14 cellular contexts compared by ENCODE assay signal in the genomic region with DNA sequence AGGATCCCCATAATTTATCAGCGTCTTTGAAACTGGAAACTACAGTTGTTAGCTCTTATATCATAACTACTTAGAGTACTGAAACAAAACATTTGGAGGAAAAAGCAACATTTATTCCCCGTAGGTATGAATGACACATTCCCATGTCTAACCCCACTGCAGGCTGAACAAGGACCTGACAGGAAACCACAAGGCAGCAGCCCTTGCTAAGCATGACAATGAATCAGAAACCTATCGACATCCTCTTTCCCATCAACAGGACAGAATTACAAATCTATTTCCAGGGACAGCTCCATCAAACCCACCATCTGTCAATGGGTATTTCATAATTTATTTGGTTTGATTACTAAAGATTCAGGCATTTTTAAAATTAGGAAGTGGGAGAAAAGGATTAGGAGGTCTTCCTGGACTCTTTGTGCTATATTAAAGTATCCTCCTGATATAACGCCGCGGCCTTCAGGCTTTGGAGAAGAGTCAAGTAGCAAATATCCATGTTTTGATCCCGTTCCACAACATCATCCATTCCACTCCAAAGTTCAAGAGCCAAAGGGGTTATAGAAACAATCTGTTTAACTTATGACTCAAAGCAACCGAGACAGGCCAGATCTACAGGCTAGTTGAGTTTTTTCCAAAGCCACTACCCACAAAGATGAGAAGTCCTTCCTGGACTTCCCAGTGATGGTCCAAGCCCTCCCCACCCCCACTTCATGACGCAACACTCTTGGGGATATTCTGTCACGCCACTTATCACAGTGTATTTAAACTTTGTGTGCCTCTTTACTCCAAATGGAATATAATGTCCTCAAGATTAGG. TPM values are rescaled to one million over a fixed set of nuclear protein-coding genes. Genes with fewer than 3 reads are reported as not detected.
A peak's percentile ranks its signal among the peaks of the same experiment; 100 is the strongest.
DNase-seq lines count a peak whose midpoint lies in the region; ATAC-seq and TF ChIP-seq lines count a peak whose summit lies in the region.
"Had no signal": no experiment of that assay in that cellular context is flagged by ENCODE, and none has a peak within 500 bp of the region (broad histone marks: within the 10 kb centered on the region; RNA-seq: fewer than 3 reads in every experiment).

No MANE protein-coding gene starts in this region.

- peaks cover 9% of the 10 kb centered on the region for H3K27me3 Mint-ChIP-seq in activated CD4-positive, alpha-beta memory T cell treated with anti-CD3 and anti-CD28 coated beads, Interleukin-2, amount 10 ng/mL, durations not matched to agents 7 days and 5 days

- ATAC-seq in lower lobe of right lung = peak; percentile 35 to 45
- no peak for ATAC-seq in GM18873 (IDR thresholded peaks at IDR 0.05; ENCODE audit: low FRiP score, unreplicated experiment)
- ATAC-seq in HG03196 (IDR thresholded peaks at IDR 0.05; ENCODE audit: unreplicated experiment) = no peak

- TF ChIP-seq CTCF in AG09309 (IDR thresholded peaks at IDR 0.05; ENCODE audit: control insufficient read depth, insufficient read depth, low read depth, low read length, missing control alignments) (no peak), brain microvascular endothelial cell (IDR thresholded peaks at IDR 0.05; ENCODE audit: low read depth, low read length, missing control alignments) (no peak), lower lobe of right lung (IDR thresholded peaks at IDR 0.05) (no peak)

- intact Hi-C loops in lower lobe of right lung (cut with DNase I) = no loop called here

- no peaks in the 10 kb centered on the region for H3K9me3 ChIP-seq in lower lobe of right lung
- H3K9me3 ChIP-seq: testis had no signal

- no peaks in the 10 kb centered on the region for H3K36me3 Mint-ChIP-seq in activated CD4-positive, alpha-beta memory T cell treated with anti-CD3 and anti-CD28 coated beads, Interleukin-2, amount 10 ng/mL, durations not matched to agents 7 days and 5 days (ENCODE audit: low read depth)

- H3K27ac ChIP-seq in brain microvascular endothelial cell (peak overlapping the region; percentile 92), lower lobe of right lung (no peak overlapping the region)
- H3K27ac ChIP-seq: testis had no signal

- in situ Hi-C loops in brain microvascular endothelial cell (cut with HindIII; ENCODE audit: low pct_ligation_motif_present, low sequenced_read_pairs) = no loop called here

- H3K4me3 ChIP-seq in AG09309 (ENCODE audit: control insufficient read depth, low read depth, low read length) = no peak overlapping the region
- no peak overlapping the region for H3K4me3 ChIP-seq in brain microvascular endothelial cell (ENCODE audit: low read depth, low read length)
- H3K4me3 ChIP-seq in lower lobe of right lung = no peak overlapping the region
- H3K4me3 ChIP-seq: testis had no signal

- H3K4me1 Mint-ChIP-seq in activated CD4-positive, alpha-beta memory T cell treated with anti-CD3 and anti-CD28 coated beads, Interleukin-2, amount 10 ng/mL, durations not matched to agents 7 days and 5 days = peaks cover 9% of the 10 kb centered on the region
- H3K4me1 Mint-ChIP-seq: endodermal cell had no signal

- H3K27me3 ChIP-seq in brain microvascular endothelial cell (replicated peaks) (no peaks in the 10 kb centered on the region), lower lobe of right lung (ENCODE audit: low read depth) (no peaks in the 10 kb centered on the region)
- H3K27me3 ChIP-seq: testis had no signal

- H3K36me3 ChIP-seq in brain microvascular endothelial cell (replicated peaks) (no peaks in the 10 kb centered on the region), lower lobe of right lung (no peaks in the 10 kb centered on the region)

- POLR2A ChIA-PET in activated CD4-positive, alpha-beta memory T cell treated with anti-CD3 and anti-CD28 coated beads, Interleukin-2, amount 10 ng/mL, durations not matched to agents 7 days and 5 days (lab: Charles Lee) = no interaction called here

- H3K27ac Mint-ChIP-seq in activated CD4-positive, alpha-beta memory T cell treated with anti-CD3 and anti-CD28 coated beads, Interleukin-2, amount 10 ng/mL, durations not matched to agents 7 days and 5 days = no peak overlapping the region
- H3K27ac Mint-ChIP-seq: activated T-cell treated with anti-CD3 and anti-CD28 coated beads, Interleukin-2, amount 50 U/mL, for 24 hours; endodermal cell had no signal

- CTCF ChIA-PET in activated CD4-positive, alpha-beta memory T cell treated with anti-CD3 and anti-CD28 coated beads, Interleukin-2, amount 10 ng/mL, durations not matched to agents 7 days and 5 days (lab: Charles Lee) = no interaction called here

- DNase-seq in AG09309 (ENCODE audit: low read depth) (peak; percentile 71), HS-5 (ENCODE audit: low read depth) (peak; percentile 52), brain microvascular endothelial cell (peak; percentile 96), lower lobe of right lung (no peak)
- no peak for DNase-seq in activated CD4-positive, alpha-beta memory T cell treated with anti-CD3 and anti-CD28 coated beads, Interleukin-2, amount 10 ng/mL, durations not matched to agents 7 days and 5 days
- DNase-seq in stimulated activated naive CD4-positive, alpha-beta T cell (lab: John Stamatoyannopoulos, UW) = no peak
- DNase-seq: activated T-cell treated with anti-CD3 and anti-CD28 coated beads, Interleukin-2, amount 50 U/mL, for 24 hours; endodermal cell; NCI-H2227 treated with DMSO at 0.1 percent for 48 hours; testis had no signal

- H3K4me1 ChIP-seq in lower lobe of right lung = no peaks in the 10 kb centered on the region
- H3K4me1 ChIP-seq: testis had no signal

- no peak overlapping the region for H3K4me3 Mint-ChIP-seq in activated CD4-positive, alpha-beta memory T cell treated with anti-CD3 and anti-CD28 coated beads, Interleukin-2, amount 10 ng/mL, durations not matched to agents 7 days and 5 days
- H3K4me3 Mint-ChIP-seq: activated T-cell treated with anti-CD3 and anti-CD28 coated beads, Interleukin-2, amount 50 U/mL, for 24 hours; endodermal cell had no signal

- H3K9me3 Mint-ChIP-seq in activated CD4-positive, alpha-beta memory T cell treated with anti-CD3 and anti-CD28 coated beads, Interleukin-2, amount 10 ng/mL, durations not matched to agents 7 days and 5 days = no peaks in the 10 kb centered on the region
- H3K9me3 Mint-ChIP-seq: activated T-cell treated with anti-CD3 and anti-CD28 coated beads, Interleukin-2, amount 50 U/mL, for 24 hours; endodermal cell had no signal

RNA-seq across cellular contexts. Expression of gene FAM216B, which starts 51.2 kb away (rescaled TPM):
- total RNA-seq in lower lobe of right lung = 17.0 TPM
- total RNA-seq in activated CD4-positive, alpha-beta memory T cell treated with anti-CD3 and anti-CD28 coated beads, Interleukin-2, amount 10 ng/mL, durations not matched to agents 7 days and 5 days = not detected
- total RNA-seq: endodermal cell; lower leg skin; T-helper 1 cell treated with Interleukin-12 subunit alpha and Interleukin-12 subunit beta and Interleukin-4 antibody, amounts not matched to agents 30 ng/mL and 1 ng/mL, for 36 hours had no signal

Comparison
In these comparisons a context has a peak if more than half of its experiments do, and no peak if none do; other contexts are left out.
1. DNase-seq: peak in AG09309 (single experiment), HS-5 (single experiment) and brain microvascular endothelial cell (single experiment); none in lower lobe of right lung (single experiment), activated CD4-positive, alpha-beta memory T cell treated with anti-CD3 and anti-CD28 coated beads, Interleukin-2, amount 10 ng/mL, durations not matched to agents 7 days and 5 days (single experiment) and stimulated activated naive CD4-positive, alpha-beta T cell (0 of 6).
2. ATAC-seq: peak in lower lobe of right lung (2 of 2); none in GM18873 (single experiment) and HG03196 (single experiment).
3. RNA of gene FAM216B, which starts 51.2 kb away (total RNA-seq): 17.0 TPM in lower lobe of right lung (single experiment); not detected in activated CD4-positive, alpha-beta memory T cell treated with anti-CD3 and anti-CD28 coated beads, Interleukin-2, amount 10 ng/mL, durations not matched to agents 7 days and 5 days; every median in the first group is over 10 times any median in the second.